ENCODE assay signal across 23 cellular contexts in genomic region chr18:48044944-48045343, GRCh38.
"Had no signal": no experiment of that assay in that cellular context is flagged by ENCODE, and none has a peak within 500 bp of the region (broad histone marks: within the 10 kb centered on the region; RNA-seq: fewer than 3 reads in every experiment).

No MANE protein-coding gene starts in this region.

- H3K27ac Mint-ChIP-seq: dendritic cell treated with granulocyte-macrophage colony-stimulating factor and Interleukin-4, amounts not matched to agents 40 ng/mL and 50 ng/mL, for 4 days; effector memory CD8-positive, alpha-beta T cell; endodermal cell; memory B cell had no signal

- H3K4me3 Mint-ChIP-seq: dendritic cell treated with granulocyte-macrophage colony-stimulating factor and Interleukin-4, amounts not matched to agents 40 ng/mL and 50 ng/mL, for 4 days; effector memory CD8-positive, alpha-beta T cell; endodermal cell; memory B cell had no signal

- H3K9me3 Mint-ChIP-seq: dendritic cell treated with granulocyte-macrophage colony-stimulating factor and Interleukin-4, amounts not matched to agents 40 ng/mL and 50 ng/mL, for 4 days; endodermal cell had no signal

- H3K4me1 ChIP-seq: colonic mucosa, gastrocnemius medialis, heart right ventricle had no signal

- H3K36me3 ChIP-seq: colonic mucosa, gastrocnemius medialis, heart right ventricle, left ventricle myocardium inferior, lower lobe of right lung had no signal

- H3K36me3 Mint-ChIP-seq: memory B cell had no signal

- DNase-seq: colonic mucosa; cortex of kidney; effector CD8-positive, alpha-beta T cell; effector memory CD8-positive, alpha-beta T cell; endodermal cell; erythroblast; esophagus squamous epithelium; foreskin fibroblast; foreskin melanocyte; gastrocnemius medialis; glutamatergic neuron; head of caudate nucleus; heart right ventricle; hippocampal formation; kidney glomerular epithelial cell; left colon; left ventricle myocardium inferior; lower lobe of right lung; mesendoderm; midbrain had no signal

- H3K9me3 ChIP-seq: colonic mucosa, esophagus squamous epithelium, gastrocnemius medialis, lower lobe of right lung had no signal

- H3K27me3 ChIP-seq: colonic mucosa, esophagus squamous epithelium, gastrocnemius medialis, heart right ventricle had no signal

- H3K4me3 ChIP-seq: colonic mucosa, esophagus squamous epithelium, gastrocnemius medialis, heart right ventricle, left ventricle myocardium inferior, lower lobe of right lung had no signal

- H3K4me1 Mint-ChIP-seq: memory B cell had no signal

- H3K27ac ChIP-seq: colonic mucosa, epithelial cell of prostate, esophagus squamous epithelium, gastrocnemius medialis, heart right ventricle, left ventricle myocardium inferior, lower lobe of right lung had no signal
